In genomic region chr3:37456270-37456708, GRCh38 we compare ENCODE assay signal across 12 cellular contexts. TPM values are rescaled to one million over a fixed set of nuclear protein-coding genes. Genes with fewer than 3 reads are reported as not detected.
A peak's percentile ranks its signal among the peaks of the same experiment; 100 is the strongest.
DNase-seq lines count a peak whose midpoint lies in the region; ATAC-seq and TF ChIP-seq lines count a peak whose summit lies in the region.
"Had no signal": no experiment of that assay in that cellular context is flagged by ENCODE, and none has a peak within 500 bp of the region (broad histone marks: within the 10 kb centered on the region; RNA-seq: fewer than 3 reads in every experiment).

No MANE protein-coding gene starts in this region.

- no peak overlapping the region for H4K91ac ChIP-seq in neuronal stem cell (ENCODE audit: low read depth, low read length, poor library complexity)

- no peak overlapping the region for H3K23ac ChIP-seq in neuronal stem cell (ENCODE audit: low read depth, low read length, poor library complexity)

- no peak overlapping the region for H2BK120ac ChIP-seq in neuronal stem cell (ENCODE audit: low read depth, low read length)

- peak overlapping the region; percentile 0 for H3K27ac ChIP-seq in colonic mucosa
- peak overlapping the region; percentile 37 for H3K27ac ChIP-seq in subcutaneous abdominal adipose tissue (ENCODE audit: low read depth, low read length)
- H3K27ac ChIP-seq in neuronal stem cell (replicated peaks; ENCODE audit: low read length): no peak overlapping the region

- no peak overlapping the region for H2BK5ac ChIP-seq in neuronal stem cell (ENCODE audit: low read length)

- H3K79me1 ChIP-seq in neuronal stem cell (ENCODE audit: low read depth, low read length): no peaks in the 10 kb centered on the region

- H3K36me3 ChIP-seq in colonic mucosa: no peaks in the 10 kb centered on the region
- H3K36me3 ChIP-seq in subcutaneous abdominal adipose tissue (ENCODE audit: control insufficient read depth in 5 of 5, insufficient read depth in 5 of 5, low read length in 5 of 5): no peaks in the 10 kb centered on the region
- H3K36me3 ChIP-seq in neuronal stem cell (replicated peaks in 1 of 2; ENCODE audit: control insufficient read depth in 2 of 2, insufficient read depth in 2 of 2, low read length in 2 of 2): no peaks in the 10 kb centered on the region
- H3K36me3 ChIP-seq in Caco-2 (ENCODE audit: control insufficient read depth, insufficient read depth, low read length): no peaks in the 10 kb centered on the region

- CTCF ChIA-PET in Caco-2 (lab: Charles Lee): no interaction called here

- H2AK5ac ChIP-seq in neuronal stem cell (ENCODE audit: low read depth, low read length): no peak overlapping the region

- H3K4me1 ChIP-seq in colonic mucosa (no peaks in the 10 kb centered on the region), subcutaneous abdominal adipose tissue (ENCODE audit: control insufficient read depth in 5 of 5, insufficient read depth in 5 of 5, low read length in 5 of 5) (peaks cover 35 to 70% (median 66%) of the 10 kb centered on the region in 5 donors), neuronal stem cell (ENCODE audit: control insufficient read depth in 2 of 2, insufficient read depth in 1 of 2, low read depth in 1 of 2, low read length in 2 of 2) (peaks cover 2 to 22% of the 10 kb centered on the region in 2 donors), Caco-2 (0 out of 2 replicates have a peak, but pooled peaks cover 12% of the 10 kb centered on the region)

- H3K4me2 ChIP-seq in neuronal stem cell (ENCODE audit: insufficient read depth, low read length, poor library complexity, severe bottlenecking): no peak overlapping the region

- intact Hi-C loops in colonic mucosa (cut with DNase I): no loop called here
- intact Hi-C loops in CD14-positive monocyte (cut with micrococcal nuclease): no loop called here
- intact Hi-C loops in Caco-2 (cut with micrococcal nuclease; ENCODE audit: unreplicated experiment): no loop called here

- H3K27me3 ChIP-seq in colonic mucosa (peaks cover 17% of the 10 kb centered on the region), subcutaneous abdominal adipose tissue (ENCODE audit: control insufficient read depth in 5 of 5, insufficient read depth in 4 of 5, low read length in 5 of 5) (no peaks in the 10 kb centered on the region), neuronal stem cell (ENCODE audit: control insufficient read depth in 3 of 3, insufficient read depth in 3 of 3, low read depth in 1 of 3, low read length in 3 of 3) (peaks cover 5 to 24% (median 9%) of the 10 kb centered on the region in 3 experiments), Caco-2 (replicated peaks; ENCODE audit: control insufficient read depth, insufficient read depth, low read length) (no peaks in the 10 kb centered on the region)

- peak; percentile 48 for ATAC-seq in left lobe of liver
- ATAC-seq: T-cell had no signal

- H3K4me3 Mint-ChIP-seq in CD14-positive monocyte (peak overlapping the region in 1 of 2 donors; percentile 52), Caco-2 (ENCODE audit: unreplicated experiment) (no peak overlapping the region)
- H3K4me3 Mint-ChIP-seq: T-cell had no signal

- BruUV-seq in Caco-2 (replicated peaks; lab: Mats Ljungman, UMichigan): no TSS peak

- no peak overlapping the region for H2BK15ac ChIP-seq in neuronal stem cell (ENCODE audit: low read length)

- DNase-seq in LHCN-M2 (ENCODE audit: low read depth) (peak; percentile 20), colonic mucosa (peak; percentile 65), left lobe of liver (ENCODE audit: low spot score) (peak; percentile 62), neuronal stem cell (ENCODE audit: low spot score) (no peak), epidermal melanocyte (ENCODE audit: insufficient read length, low spot score) (no peak), CD14-positive monocyte (ENCODE audit: low spot score) (no peak), Caco-2 (no peak)
- DNase-seq: cortex of kidney; NCI-H146; stimulated activated CD4-positive, alpha-beta T cell treated with anti-CD3 and anti-CD28 coated beads, Interleukin-1b, Interleukin-23, amount 100 ng/mL, for 48 hours; T-cell had no signal

- H3K9ac ChIP-seq in colonic mucosa (ENCODE audit: low read depth in 2 of 2, low read length in 2 of 2) (no peak overlapping the region), subcutaneous abdominal adipose tissue (ENCODE audit: low read length in 5 of 5) (peak overlapping the region in 2 of 5 donors; percentile 26 to 61), neuronal stem cell (ENCODE audit: low read depth, low read length, poor library complexity) (no peak overlapping the region)

- no peak overlapping the region for H2AFZ ChIP-seq in neuronal stem cell (ENCODE audit: low read length)

- H3K36me3 Mint-ChIP-seq in CD14-positive monocyte (peaks cover 0 to 7% of the 10 kb centered on the region in 2 donors), Caco-2 (ENCODE audit: insufficient read depth, unreplicated experiment) (peaks cover 5% of the 10 kb centered on the region)
- H3K36me3 Mint-ChIP-seq: T-cell had no signal

- H3K4me3 ChIP-seq in colonic mucosa (no peak overlapping the region), subcutaneous abdominal adipose tissue (ENCODE audit: low read depth in 1 of 5, low read length in 5 of 5) (peak overlapping the region; percentile 6 to 46 (median 20)), neuronal stem cell (ENCODE audit: low read length in 2 of 2) (no peak overlapping the region), Caco-2 (ENCODE audit: low read depth, low read length) (no peak overlapping the region)

- peaks cover 33% of the 10 kb centered on the region for H3K4me1 Mint-ChIP-seq in CD14-positive monocyte
- H3K4me1 Mint-ChIP-seq in Caco-2 (ENCODE audit: low read depth, unreplicated experiment): peaks cover 12% of the 10 kb centered on the region

- no CpG with 5 or more reads among the region's 12 CpGs for WGBS in neuronal stem cell (ENCODE audit: extremely low coverage in 2 of 2, insufficient read length in 2 of 2, insufficient replicate concordance in 1 of 2), 2 donors

- no peak overlapping the region for H3K4ac ChIP-seq in neuronal stem cell (ENCODE audit: low read length)

- POLR2A ChIA-PET in Caco-2 (lab: Charles Lee): no interaction called here

- no peak for TF ChIP-seq CTCF in colonic mucosa (IDR thresholded peaks at IDR 0.05)
- no peak for TF ChIP-seq CTCF in CD14-positive monocyte (IDR thresholded peaks at IDR 0.05)
- TF ChIP-seq CTCF in Caco-2 (IDR thresholded peaks at IDR 0.05; ENCODE audit: insufficient read depth in 1 of 2, low read depth in 1 of 2, low read length in 1 of 2, severe bottlenecking in 1 of 2, unreplicated experiment in 1 of 2): no peak

- H2BK12ac ChIP-seq in neuronal stem cell (ENCODE audit: low read length): no peak overlapping the region

- H4K8ac ChIP-seq in neuronal stem cell (ENCODE audit: low read depth, low read length): no peak overlapping the region

- H3K27me3 Mint-ChIP-seq in CD14-positive monocyte (ENCODE audit: low read depth in 3 of 3): peaks cover 42 to 52% (median 42%) of the 10 kb centered on the region in 3 donors
- no peaks in the 10 kb centered on the region for H3K27me3 Mint-ChIP-seq in Caco-2 (ENCODE audit: insufficient read depth, unreplicated experiment)

- H3K14ac ChIP-seq in neuronal stem cell (ENCODE audit: low read length): no peak overlapping the region

- H3K18ac ChIP-seq in neuronal stem cell (ENCODE audit: low read length): no peak overlapping the region

- H3K9me3 ChIP-seq in colonic mucosa: no peaks in the 10 kb centered on the region
- no peaks in the 10 kb centered on the region for H3K9me3 ChIP-seq in subcutaneous abdominal adipose tissue (ENCODE audit: control insufficient read depth in 5 of 5, low read length in 5 of 5)
- H3K9me3 ChIP-seq in neuronal stem cell (replicated peaks in 1 of 2; ENCODE audit: control insufficient read depth in 2 of 2, insufficient read depth in 1 of 2, low read depth in 1 of 2, low read length in 2 of 2): no peaks in the 10 kb centered on the region
- no peaks in the 10 kb centered on the region for H3K9me3 ChIP-seq in Caco-2

- H3K27ac Mint-ChIP-seq in CD14-positive monocyte (no peak overlapping the region), Caco-2 (ENCODE audit: unreplicated experiment) (no peak overlapping the region)
- H3K27ac Mint-ChIP-seq: T-cell had no signal

- H3K9me3 Mint-ChIP-seq in CD14-positive monocyte (peaks cover 0 to 6% (median 2%) of the 10 kb centered on the region in 7 donors), Caco-2 (ENCODE audit: unreplicated experiment) (no peaks in the 10 kb centered on the region)
- H3K9me3 Mint-ChIP-seq: T-cell had no signal

RNA-seq across cellular contexts. Expression of gene ITGA9, which starts 4.3 kb away (rescaled TPM):
- total RNA-seq in LHCN-M2 (2014; rRNA removed) (0.13 TPM in 1 of 2 replicates, not detected in the other), colonic mucosa (1 to 10 TPM; 2.9 to 9.1 TPM), left lobe of liver (14.9 TPM), Caco-2 (2022) (19.5 and 26.5 TPM in 2 replicates)
- polyA plus RNA-seq in LHCN-M2 (2012): 0.04 TPM
- 0.25 TPM for polyA plus RNA-seq in neuronal stem cell (2013, experiment 1 of 2)
- 0.35 TPM for polyA plus RNA-seq in neuronal stem cell (2013, experiment 2 of 2)
- under 1 TPM; 0.05 to 0.15 TPM for polyA plus RNA-seq in CD14-positive monocyte

Comparison
In these comparisons a context has a peak if more than half of its experiments do, and no peak if none do; other contexts are left out.
1. DNase-seq: peak in LHCN-M2 (single experiment), colonic mucosa (single experiment) and left lobe of liver (single experiment); none in neuronal stem cell (single experiment), epidermal melanocyte (single experiment), CD14-positive monocyte (single experiment) and Caco-2 (0 of 2).
2. H3K4me3 ChIP-seq: peak in subcutaneous abdominal adipose tissue (5 of 5); none in colonic mucosa (single experiment), neuronal stem cell (0 of 2) and Caco-2 (single experiment).